Comparison of ENCODE assay signal across 1 cellular context in the genomic region with DNA sequence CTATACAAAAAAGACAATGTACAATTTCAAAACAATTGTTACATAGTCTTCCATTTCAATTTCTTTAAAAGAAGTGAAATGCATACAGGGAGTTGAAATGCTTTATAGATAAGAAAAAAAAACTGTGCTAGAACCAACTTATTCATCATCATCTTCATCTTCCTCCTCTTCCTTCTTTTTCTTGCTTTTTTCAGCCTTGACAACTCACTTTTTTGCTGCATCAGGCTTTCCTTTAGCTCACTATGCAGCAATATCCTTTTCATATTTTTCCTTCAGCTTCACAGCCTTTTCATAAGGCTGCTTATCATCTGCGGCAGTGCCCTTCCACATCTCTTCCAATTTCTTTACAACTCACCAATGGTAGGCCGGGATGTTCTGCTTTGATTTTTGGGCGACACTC.
TF ChIP-seq lines count a peak whose summit lies in the region.

No MANE protein-coding gene starts in this region.

TF ChIP-seq in WTC11, 78 proteins besides CTCF, POLR2A, EP300 and RAD21 (continued from another document):
- TF ChIP-seq, protein P1, sequence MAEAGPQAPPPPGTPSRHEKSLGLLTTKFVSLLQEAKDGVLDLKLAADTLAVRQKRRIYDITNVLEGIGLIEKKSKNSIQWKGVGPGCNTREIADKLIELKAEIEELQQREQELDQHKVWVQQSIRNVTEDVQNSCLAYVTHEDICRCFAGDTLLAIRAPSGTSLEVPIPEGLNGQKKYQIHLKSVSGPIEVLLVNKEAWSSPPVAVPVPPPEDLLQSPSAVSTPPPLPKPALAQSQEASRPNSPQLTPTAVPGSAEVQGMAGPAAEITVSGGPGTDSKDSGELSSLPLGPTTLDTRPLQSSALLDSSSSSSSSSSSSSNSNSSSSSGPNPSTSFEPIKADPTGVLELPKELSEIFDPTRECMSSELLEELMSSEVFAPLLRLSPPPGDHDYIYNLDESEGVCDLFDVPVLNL (CRISPR knock-in tag; IDR thresholded peaks at IDR 0.05; ENCODE audit: borderline replicate concordance, low read depth): no peak
- TF ChIP-seq NFYB (CRISPR knock-in tag; conservative IDR thresholded peaks at IDR 0.05; ENCODE audit: low read depth) (no peak), GTF2I (CRISPR knock-in tag; conservative IDR thresholded peaks at IDR 0.05) (no peak)
- TF ChIP-seq, protein P2, sequence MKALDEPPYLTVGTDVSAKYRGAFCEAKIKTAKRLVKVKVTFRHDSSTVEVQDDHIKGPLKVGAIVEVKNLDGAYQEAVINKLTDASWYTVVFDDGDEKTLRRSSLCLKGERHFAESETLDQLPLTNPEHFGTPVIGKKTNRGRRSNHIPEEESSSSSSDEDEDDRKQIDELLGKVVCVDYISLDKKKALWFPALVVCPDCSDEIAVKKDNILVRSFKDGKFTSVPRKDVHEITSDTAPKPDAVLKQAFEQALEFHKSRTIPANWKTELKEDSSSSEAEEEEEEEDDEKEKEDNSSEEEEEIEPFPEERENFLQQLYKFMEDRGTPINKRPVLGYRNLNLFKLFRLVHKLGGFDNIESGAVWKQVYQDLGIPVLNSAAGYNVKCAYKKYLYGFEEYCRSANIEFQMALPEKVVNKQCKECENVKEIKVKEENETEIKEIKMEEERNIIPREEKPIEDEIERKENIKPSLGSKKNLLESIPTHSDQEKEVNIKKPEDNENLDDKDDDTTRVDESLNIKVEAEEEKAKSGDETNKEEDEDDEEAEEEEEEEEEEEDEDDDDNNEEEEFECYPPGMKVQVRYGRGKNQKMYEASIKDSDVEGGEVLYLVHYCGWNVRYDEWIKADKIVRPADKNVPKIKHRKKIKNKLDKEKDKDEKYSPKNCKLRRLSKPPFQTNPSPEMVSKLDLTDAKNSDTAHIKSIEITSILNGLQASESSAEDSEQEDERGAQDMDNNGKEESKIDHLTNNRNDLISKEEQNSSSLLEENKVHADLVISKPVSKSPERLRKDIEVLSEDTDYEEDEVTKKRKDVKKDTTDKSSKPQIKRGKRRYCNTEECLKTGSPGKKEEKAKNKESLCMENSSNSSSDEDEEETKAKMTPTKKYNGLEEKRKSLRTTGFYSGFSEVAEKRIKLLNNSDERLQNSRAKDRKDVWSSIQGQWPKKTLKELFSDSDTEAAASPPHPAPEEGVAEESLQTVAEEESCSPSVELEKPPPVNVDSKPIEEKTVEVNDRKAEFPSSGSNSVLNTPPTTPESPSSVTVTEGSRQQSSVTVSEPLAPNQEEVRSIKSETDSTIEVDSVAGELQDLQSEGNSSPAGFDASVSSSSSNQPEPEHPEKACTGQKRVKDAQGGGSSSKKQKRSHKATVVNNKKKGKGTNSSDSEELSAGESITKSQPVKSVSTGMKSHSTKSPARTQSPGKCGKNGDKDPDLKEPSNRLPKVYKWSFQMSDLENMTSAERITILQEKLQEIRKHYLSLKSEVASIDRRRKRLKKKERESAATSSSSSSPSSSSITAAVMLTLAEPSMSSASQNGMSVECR (CRISPR knock-in tag; IDR thresholded peaks at IDR 0.05; ENCODE audit: borderline replicate concordance): no peak
